ENCODE assay signal across 8 cellular contexts in genomic region chr16:67843343-67843765, GRCh38. TPM values are rescaled to one million over a fixed set of nuclear protein-coding genes. Genes with fewer than 3 reads are reported as not detected.
DNase-seq lines count a peak whose midpoint lies in the region; ATAC-seq, FAIRE-seq and TF ChIP-seq lines count a peak whose summit lies in the region.

No MANE protein-coding gene starts in this region.

- TF ChIP-seq POLR2A in adrenal gland (IDR thresholded peaks at IDR 0.05) = no peak
- no peak for TF ChIP-seq POLR2A in HepG2 (IDR thresholded peaks at IDR 0.05; ENCODE audit: insufficient read depth in 1 of 2, low read depth in 2 of 2, low read length in 2 of 2)

- H3K27ac ChIP-seq in adrenal gland (peak overlapping the region in 4 of 5 donors; percentile 94 to 100 (median 98)), HepG2 (ENCODE audit: extremely low read length, insufficient read depth, low read length) (peak overlapping the region; percentile 92)

- no peak for DNase-seq in activated naive CD4-positive, alpha-beta T cell treated with anti-CD3 and anti-CD28 coated beads, Interleukin-2, amount 10 ng/mL, durations not matched to agents 7 days and 5 days
- DNase-seq in activated naive CD4-positive, alpha-beta T cell treated with Interleukin-2 at 50 U/mL for 16 hours = no peak
- DNase-seq in adrenal gland (peak in 1 of 7 donors; percentile 41), HepG2 (ENCODE audit: low spot score) (no peak), type B pancreatic cell (ENCODE audit: extremely low spot score, unreplicated experiment) (no peak)
- DNase-seq in stimulated activated CD4-positive, alpha-beta T cell treated with anti-CD3 and anti-CD28 coated beads, Interleukin-4, amount 100 ng/mL, for 4 hours = no peak

- intact Hi-C loops in adrenal gland (cut with DNase I) = no loop called here
- intact Hi-C loops in HepG2 (cut with micrococcal nuclease; ENCODE audit: unreplicated experiment) = loop anchor here (1.0 kb wide), 1 partner anchor 22 kb away; no protein-coding TSS in a partner anchor

- CTCF ChIA-PET in activated naive CD4-positive, alpha-beta T cell treated with anti-CD3 and anti-CD28 coated beads, Interleukin-2, amount 10 ng/mL, durations not matched to agents 7 days and 5 days (lab: Charles Lee) = interaction anchor here (0.8 to 3.9 kb wide), 5 partner anchors 25 to 322 kb away, joined by 3 to 30 read pairs (median 5); partner anchors contain the start of gene EDC4
- CTCF ChIA-PET in HepG2 (lab: Yijun Ruan, JAX; ENCODE audit: low intra/inter-chr PET ratio, low total read pairs) = interaction anchor here (1.3 to 2.6 kb wide), 3 partner anchors 22 to 40 kb away, joined by 3 to 28 read pairs (median 4); no protein-coding TSS in a partner anchor

- ATAC-seq in HepG2 = no peak
- no peak for ATAC-seq in HG02759 (IDR thresholded peaks at IDR 0.05; ENCODE audit: unreplicated experiment)
- ATAC-seq in GM21737 (IDR thresholded peaks at IDR 0.05; ENCODE audit: unreplicated experiment) = no peak

- no peak for TF ChIP-seq RAD21 in HepG2 (CRISPR knock-in tag; IDR thresholded peaks at IDR 0.05)

- peak overlapping the region; percentile 95 for H3K4me3 Mint-ChIP-seq in activated naive CD4-positive, alpha-beta T cell treated with anti-CD3 and anti-CD28 coated beads, Interleukin-2, amount 10 ng/mL, durations not matched to agents 7 days and 5 days
- H3K4me3 Mint-ChIP-seq in type B pancreatic cell = peak overlapping the region; percentile 92

- H3K36me3 Mint-ChIP-seq in activated naive CD4-positive, alpha-beta T cell treated with anti-CD3 and anti-CD28 coated beads, Interleukin-2, amount 10 ng/mL, durations not matched to agents 7 days and 5 days = peaks cover 19% of the 10 kb centered on the region
- H3K36me3 Mint-ChIP-seq in type B pancreatic cell = no peaks in the 10 kb centered on the region

- POLR2A ChIA-PET in HepG2 (lab: Yijun Ruan, JAX) = interaction anchor here (1.0 to 2.6 kb wide), 4 partner anchors 10 to 92 kb away, joined by 6 to 15 read pairs (median 8); partner anchors contain the start of genes RANBP10 and TSNAXIP1

- WGBS in adrenal gland, 4 donors = 0 to 12% (median 9%) methylated on average over 6 to 11 of the region's 11 CpGs
- WGBS in HepG2 (ENCODE audit: low lambda C conversion rate) = 36% methylated on average over 4 of the region's 11 CpGs

- no peak overlapping the region for H2AFZ ChIP-seq in HepG2 (ENCODE audit: low read length)

- in situ Hi-C loops in HepG2 (cut with HindIII; ENCODE audit: extremely low pct_ligation_motif_present, low pct_unique_long_range_greater_than_20kb) = no loop called here

- peak overlapping the region; percentile 99 for H3K27ac Mint-ChIP-seq in activated naive CD4-positive, alpha-beta T cell treated with anti-CD3 and anti-CD28 coated beads, Interleukin-2, amount 10 ng/mL, durations not matched to agents 7 days and 5 days
- peak overlapping the region; percentile 93 for H3K27ac Mint-ChIP-seq in type B pancreatic cell

- no peaks in the 10 kb centered on the region for H3K9me3 ChIP-seq in adrenal gland (replicated peaks in 1 of 3)
- H3K9me3 ChIP-seq in HepG2 (ENCODE audit: low read length) = no peaks in the 10 kb centered on the region

- H3K4me1 Mint-ChIP-seq in activated naive CD4-positive, alpha-beta T cell treated with anti-CD3 and anti-CD28 coated beads, Interleukin-2, amount 10 ng/mL, durations not matched to agents 7 days and 5 days = peaks cover 51% of the 10 kb centered on the region
- H3K4me1 Mint-ChIP-seq in type B pancreatic cell (ENCODE audit: unreplicated experiment) = peaks cover 38% of the 10 kb centered on the region

- BruUV-seq in HepG2 (replicated peaks; lab: Mats Ljungman, UMichigan) = TSS peak; percentile 23

- H3K9me3 Mint-ChIP-seq in activated naive CD4-positive, alpha-beta T cell treated with anti-CD3 and anti-CD28 coated beads, Interleukin-2, amount 10 ng/mL, durations not matched to agents 7 days and 5 days = no peaks in the 10 kb centered on the region
- no peaks in the 10 kb centered on the region for H3K9me3 Mint-ChIP-seq in type B pancreatic cell

- peaks cover 47% of the 10 kb centered on the region for H3K79me2 ChIP-seq in HepG2 (ENCODE audit: insufficient read depth, low read length)

- H4K20me1 ChIP-seq in HepG2 (ENCODE audit: insufficient read depth, low read length) = peaks cover 29% of the 10 kb centered on the region

- TF ChIP-seq EP300 in HepG2 (IDR thresholded peaks at IDR 0.05; ENCODE audit: low read depth in 2 of 2, low read length in 2 of 2) (no peak), HepG2 (CRISPR knock-in tag; IDR thresholded peaks at IDR 0.05; ENCODE audit: borderline replicate concordance) (no peak)

- H3K4me2 ChIP-seq in HepG2 (ENCODE audit: low read depth, low read length) = peak overlapping the region; percentile 89

- H3K27me3 Mint-ChIP-seq in activated naive CD4-positive, alpha-beta T cell treated with anti-CD3 and anti-CD28 coated beads, Interleukin-2, amount 10 ng/mL, durations not matched to agents 7 days and 5 days = no peaks in the 10 kb centered on the region
- H3K27me3 Mint-ChIP-seq in type B pancreatic cell = no peaks in the 10 kb centered on the region

- H3K4me1 ChIP-seq in adrenal gland (replicated peaks in 1 of 2) = peaks cover 37 to 45% of the 10 kb centered on the region in 2 donors
- peaks cover 44% of the 10 kb centered on the region for H3K4me1 ChIP-seq in HepG2 (ENCODE audit: insufficient read depth, low read length)

- peak overlapping the region in 3 of 4 donors; percentile 19 to 94 (median 75) for H3K4me3 ChIP-seq in adrenal gland
- peak overlapping the region; percentile 80 to 97 (median 92) for H3K4me3 ChIP-seq in HepG2 (replicated peaks in 1 of 3; ENCODE audit: insufficient read depth in 1 of 3, low read depth in 2 of 3, low read length in 3 of 3)

- TF ChIP-seq CTCF in adrenal gland (IDR thresholded peaks at IDR 0.05) (peak in 1 of 6 experiments; percentile 0), HepG2 (CRISPR knock-in tag; IDR thresholded peaks at IDR 0.05) (no peak), type B pancreatic cell (conservative IDR thresholded peaks at IDR 0.05) (peak; percentile 2)

- FAIRE-seq in HepG2 (lab: Jason Lieb, UNC) = no peak

- H3K27me3 ChIP-seq in adrenal gland (no peaks in the 10 kb centered on the region), HepG2 (ENCODE audit: control insufficient read depth in 1 of 2, insufficient read depth in 2 of 2, low read length in 2 of 2) (no peaks in the 10 kb centered on the region; a peak in 1 of 5 replicates)

- H3K36me3 ChIP-seq in adrenal gland (replicated peaks in 1 of 2) (no peaks in the 10 kb centered on the region), HepG2 (replicated peaks in 1 of 2; ENCODE audit: control insufficient read depth in 1 of 2, insufficient read depth in 2 of 2, low read length in 2 of 2) (no peaks in the 10 kb centered on the region)

- peak overlapping the region; percentile 93 for H3K9ac ChIP-seq in HepG2 (ENCODE audit: insufficient read depth, low read depth, low read length)

RNA-seq across cellular contexts. Expression of gene THAP11, which starts 1.2 kb away (rescaled TPM):
- total RNA-seq in adrenal gland (10 to 100 TPM; 19.9 to 85.6 (median 44.7) TPM), HepG2 (2016; rRNA removed; fragmentation: Illumina TruSeq; extraction: Trizol) (53.4 and 53.8 TPM in 2 replicates), type B pancreatic cell (ENCODE audit: low replicate concordance) (25.5 and 35.1 TPM in 2 replicates)
- polyA plus RNA-seq in adrenal gland (1 to 10 TPM; 8.4 to 8.6 (median 8.5) TPM), HepG2 (2011; rRNA removed) (44.2 and 45.5 TPM in 2 replicates)
- 48.1 and 65.0 TPM in 2 replicates for total RNA-seq in HepG2 (2016; cell fraction: cytosol; rRNA removed; fragmentation: Illumina TruSeq; extraction: Trizol; ENCODE audit: low read depth)
- total RNA-seq in HepG2 (2016; cell fraction: insoluble cytoplasmic fraction; rRNA removed; fragmentation: Illumina TruSeq; extraction: Trizol) = 54.0 and 55.5 TPM in 2 replicates
- 91.2 and 112 TPM in 2 replicates for total RNA-seq in HepG2 (2016; cell fraction: membrane; rRNA removed; fragmentation: Illumina TruSeq; extraction: Trizol)
- 18.7 and 22.3 TPM in 2 replicates for total RNA-seq in HepG2 (2016; cell fraction: nucleus; rRNA removed; fragmentation: Illumina TruSeq; extraction: Trizol)
- polyA plus RNA-seq in HepG2 (2011; cell fraction: cytosol; rRNA removed) = 45.9 and 53.3 TPM in 2 replicates
- 22.1 and 23.2 TPM in 2 replicates for polyA plus RNA-seq in HepG2 (2011; cell fraction: nucleus; rRNA removed)
- polyA plus RNA-seq in HepG2 (2012) = 25.9 and 34.6 TPM in 2 replicates
- 42.2 and 59.3 TPM in 2 replicates for polyA plus RNA-seq in HepG2 (2016; cell fraction: cytosol; fragmentation: Illumina TruSeq; extraction: Trizol; ENCODE audit: low read depth)
- 50.1 and 54.2 TPM in 2 replicates for polyA plus RNA-seq in HepG2 (2016; cell fraction: insoluble cytoplasmic fraction; fragmentation: Illumina TruSeq; extraction: Trizol; ENCODE audit: low read depth)
- 66.6 and 83.2 TPM in 2 replicates for polyA plus RNA-seq in HepG2 (2016; cell fraction: membrane; fragmentation: Illumina TruSeq; extraction: Trizol; ENCODE audit: low read depth)
- polyA plus RNA-seq in HepG2 (2016; cell fraction: nucleus; fragmentation: Illumina TruSeq; extraction: Trizol; ENCODE audit: insufficient read depth, low read depth) = 28.8 and 33.3 TPM in 2 replicates
- 45.1 and 58.5 TPM in 2 replicates for polyA minus RNA-seq in HepG2 (2011; rRNA and poly(A)+ RNA removed; ENCODE audit: low replicate concordance)
- 26.7 and 28.4 TPM in 2 replicates for polyA minus RNA-seq in HepG2 (2011; cell fraction: cytosol; rRNA and poly(A)+ RNA removed)
- polyA minus RNA-seq in HepG2 (2011; cell fraction: nucleus; rRNA and poly(A)+ RNA removed) = 8.2 and 9.8 TPM in 2 replicates

RNA-seq across cellular contexts. Expression of gene NUTF2, which starts 3.4 kb away (rescaled TPM):
- 100 to 1,000 TPM in 2 of 8 donors, 10 to 100 TPM in 6; 30.0 to 201 (median 80.7) TPM for total RNA-seq in adrenal gland
- polyA plus RNA-seq in adrenal gland = 100 to 1,000 TPM; 131 to 170 (median 134) TPM
- 214 and 224 TPM in 2 replicates for total RNA-seq in HepG2 (2016; rRNA removed; fragmentation: Illumina TruSeq; extraction: Trizol)
- total RNA-seq in HepG2 (2016; cell fraction: cytosol; rRNA removed; fragmentation: Illumina TruSeq; extraction: Trizol; ENCODE audit: low read depth) = 79.7 and 100.0 TPM in 2 replicates
- 209 and 229 TPM in 2 replicates for total RNA-seq in HepG2 (2016; cell fraction: insoluble cytoplasmic fraction; rRNA removed; fragmentation: Illumina TruSeq; extraction: Trizol)
- 120 and 150 TPM in 2 replicates for total RNA-seq in HepG2 (2016; cell fraction: membrane; rRNA removed; fragmentation: Illumina TruSeq; extraction: Trizol)
- total RNA-seq in HepG2 (2016; cell fraction: nucleus; rRNA removed; fragmentation: Illumina TruSeq; extraction: Trizol) = 79.9 and 90.1 TPM in 2 replicates
- 168 and 198 TPM in 2 replicates for polyA plus RNA-seq in HepG2 (2011; rRNA removed)
- polyA plus RNA-seq in HepG2 (2011; cell fraction: cytosol; rRNA removed) = 212 and 299 TPM in 2 replicates
- 132 and 146 TPM in 2 replicates for polyA plus RNA-seq in HepG2 (2011; cell fraction: nucleus; rRNA removed)
- polyA plus RNA-seq in HepG2 (2012) = 140 and 216 TPM in 2 replicates
- 108 and 138 TPM in 2 replicates for polyA plus RNA-seq in HepG2 (2016; cell fraction: cytosol; fragmentation: Illumina TruSeq; extraction: Trizol; ENCODE audit: low read depth)
- 277 and 305 TPM in 2 replicates for polyA plus RNA-seq in HepG2 (2016; cell fraction: insoluble cytoplasmic fraction; fragmentation: Illumina TruSeq; extraction: Trizol; ENCODE audit: low read depth)
- 139 and 154 TPM in 2 replicates for polyA plus RNA-seq in HepG2 (2016; cell fraction: membrane; fragmentation: Illumina TruSeq; extraction: Trizol; ENCODE audit: low read depth)
- polyA plus RNA-seq in HepG2 (2016; cell fraction: nucleus; fragmentation: Illumina TruSeq; extraction: Trizol; ENCODE audit: insufficient read depth, low read depth) = 173 and 182 TPM in 2 replicates
- 366 and 394 TPM in 2 replicates for polyA minus RNA-seq in HepG2 (2011; rRNA and poly(A)+ RNA removed; ENCODE audit: low replicate concordance)
- 157 and 165 TPM in 2 replicates for polyA minus RNA-seq in HepG2 (2011; cell fraction: cytosol; rRNA and poly(A)+ RNA removed)
- polyA minus RNA-seq in HepG2 (2011; cell fraction: nucleus; rRNA and poly(A)+ RNA removed) = 60.0 and 81.7 TPM in 2 replicates
- total RNA-seq in type B pancreatic cell (ENCODE audit: low replicate concordance) = 144 and 149 TPM in 2 replicates

RNA-seq across cellular contexts. Expression of gene CENPT, which starts 4.1 kb away (rescaled TPM):
- total RNA-seq in adrenal gland (10 to 100 TPM; 18.1 to 58.6 (median 38.7) TPM), HepG2 (2016; rRNA removed; fragmentation: Illumina TruSeq; extraction: Trizol) (24.8 and 43.3 TPM in 2 replicates), type B pancreatic cell (ENCODE audit: low replicate concordance) (67.6 and 74.2 TPM in 2 replicates)
- polyA plus RNA-seq in adrenal gland (100 to 1,000 TPM in 2 of 3 donors, 10 to 100 TPM in 1; 15.8 to 250 (median 126) TPM), HepG2 (2011; rRNA removed) (40.9 and 51.3 TPM in 2 replicates)
- 11.2 and 11.7 TPM in 2 replicates for total RNA-seq in HepG2 (2016; cell fraction: cytosol; rRNA removed; fragmentation: Illumina TruSeq; extraction: Trizol; ENCODE audit: low read depth)
- 22.8 and 43.9 TPM in 2 replicates for total RNA-seq in HepG2 (2016; cell fraction: insoluble cytoplasmic fraction; rRNA removed; fragmentation: Illumina TruSeq; extraction: Trizol)
- 7.4 and 8.2 TPM in 2 replicates for total RNA-seq in HepG2 (2016; cell fraction: membrane; rRNA removed; fragmentation: Illumina TruSeq; extraction: Trizol)
- total RNA-seq in HepG2 (2016; cell fraction: nucleus; rRNA removed; fragmentation: Illumina TruSeq; extraction: Trizol) = 43.8 and 49.8 TPM in 2 replicates
- polyA plus RNA-seq in HepG2 (2011; cell fraction: cytosol; rRNA removed) = 17.4 and 28.9 TPM in 2 replicates
- polyA plus RNA-seq in HepG2 (2011; cell fraction: nucleus; rRNA removed) = 414 and 516 TPM in 2 replicates
- polyA plus RNA-seq in HepG2 (2012) = 22.1 and 28.1 TPM in 2 replicates
- polyA plus RNA-seq in HepG2 (2016; cell fraction: cytosol; fragmentation: Illumina TruSeq; extraction: Trizol; ENCODE audit: low read depth) = 3.3 and 4.0 TPM in 2 replicates
- 22.0 and 24.2 TPM in 2 replicates for polyA plus RNA-seq in HepG2 (2016; cell fraction: insoluble cytoplasmic fraction; fragmentation: Illumina TruSeq; extraction: Trizol; ENCODE audit: low read depth)
- polyA plus RNA-seq in HepG2 (2016; cell fraction: membrane; fragmentation: Illumina TruSeq; extraction: Trizol; ENCODE audit: low read depth) = 4.4 and 6.6 TPM in 2 replicates
- 153 and 170 TPM in 2 replicates for polyA plus RNA-seq in HepG2 (2016; cell fraction: nucleus; fragmentation: Illumina TruSeq; extraction: Trizol; ENCODE audit: insufficient read depth, low read depth)
- 38.6 and 47.8 TPM in 2 replicates for polyA minus RNA-seq in HepG2 (2011; rRNA and poly(A)+ RNA removed; ENCODE audit: low replicate concordance)
- polyA minus RNA-seq in HepG2 (2011; cell fraction: cytosol; rRNA and poly(A)+ RNA removed) = 8.8 and 11.4 TPM in 2 replicates
- 35.9 and 44.5 TPM in 2 replicates for polyA minus RNA-seq in HepG2 (2011; cell fraction: nucleus; rRNA and poly(A)+ RNA removed)

RNA-seq across cellular contexts. Expression of gene EDC4, which starts 29.5 kb away (rescaled TPM):
- total RNA-seq in adrenal gland = 10 to 100 TPM; 34.0 to 70.8 (median 54.1) TPM
- 100 to 1,000 TPM in 1 of 3 donors, 10 to 100 TPM in 2; 57.8 to 115 (median 73.3) TPM for polyA plus RNA-seq in adrenal gland
- total RNA-seq in HepG2 (2016; rRNA removed; fragmentation: Illumina TruSeq; extraction: Trizol) = 53.4 and 59.1 TPM in 2 replicates
- total RNA-seq in HepG2 (2016; cell fraction: cytosol; rRNA removed; fragmentation: Illumina TruSeq; extraction: Trizol; ENCODE audit: low read depth) = 3.4 and 6.4 TPM in 2 replicates
- 49.7 and 63.5 TPM in 2 replicates for total RNA-seq in HepG2 (2016; cell fraction: insoluble cytoplasmic fraction; rRNA removed; fragmentation: Illumina TruSeq; extraction: Trizol)
- total RNA-seq in HepG2 (2016; cell fraction: membrane; rRNA removed; fragmentation: Illumina TruSeq; extraction: Trizol) = 14.5 and 17.3 TPM in 2 replicates
- 56.7 and 57.8 TPM in 2 replicates for total RNA-seq in HepG2 (2016; cell fraction: nucleus; rRNA removed; fragmentation: Illumina TruSeq; extraction: Trizol)
- polyA plus RNA-seq in HepG2 (2011; rRNA removed) = 51.4 and 65.8 TPM in 2 replicates
- polyA plus RNA-seq in HepG2 (2011; cell fraction: cytosol; rRNA removed) = 31.1 and 42.0 TPM in 2 replicates
- 315 and 402 TPM in 2 replicates for polyA plus RNA-seq in HepG2 (2011; cell fraction: nucleus; rRNA removed)
- polyA plus RNA-seq in HepG2 (2012) = 35.8 and 45.8 TPM in 2 replicates
- 3.8 and 5.4 TPM in 2 replicates for polyA plus RNA-seq in HepG2 (2016; cell fraction: cytosol; fragmentation: Illumina TruSeq; extraction: Trizol; ENCODE audit: low read depth)
- 41.9 and 50.8 TPM in 2 replicates for polyA plus RNA-seq in HepG2 (2016; cell fraction: insoluble cytoplasmic fraction; fragmentation: Illumina TruSeq; extraction: Trizol; ENCODE audit: low read depth)
- 4.5 and 8.2 TPM in 2 replicates for polyA plus RNA-seq in HepG2 (2016; cell fraction: membrane; fragmentation: Illumina TruSeq; extraction: Trizol; ENCODE audit: low read depth)
- polyA plus RNA-seq in HepG2 (2016; cell fraction: nucleus; fragmentation: Illumina TruSeq; extraction: Trizol; ENCODE audit: insufficient read depth, low read depth) = 159 and 172 TPM in 2 replicates
- 150 and 170 TPM in 2 replicates for polyA minus RNA-seq in HepG2 (2011; rRNA and poly(A)+ RNA removed; ENCODE audit: low replicate concordance)
- 37.8 and 44.5 TPM in 2 replicates for polyA minus RNA-seq in HepG2 (2011; cell fraction: cytosol; rRNA and poly(A)+ RNA removed)
- polyA minus RNA-seq in HepG2 (2011; cell fraction: nucleus; rRNA and poly(A)+ RNA removed) = 61.0 and 65.3 TPM in 2 replicates
- total RNA-seq in type B pancreatic cell (ENCODE audit: low replicate concordance) = 77.5 and 81.1 TPM in 2 replicates

RNA-seq across cellular contexts. Expression of gene TSNAXIP1, which starts 36.7 kb away (rescaled TPM):
- total RNA-seq in adrenal gland = 1 to 10 TPM in 7 of 8 donors, under 1 TPM in 1; 0.72 to 3.6 (median 2.1) TPM
- polyA plus RNA-seq in adrenal gland = 10 to 100 TPM in 2 of 3 donors, 1 to 10 TPM in 1; 2.2 to 18.7 (median 15.7) TPM
- 0.10 and 0.86 TPM in 2 replicates for total RNA-seq in HepG2 (2016; rRNA removed; fragmentation: Illumina TruSeq; extraction: Trizol)
- total RNA-seq in HepG2 (2016; cell fraction: cytosol; rRNA removed; fragmentation: Illumina TruSeq; extraction: Trizol; ENCODE audit: low read depth) = 0.18 TPM in 1 of 2 replicates, not detected in the other
- 0.10 and 0.93 TPM in 2 replicates for total RNA-seq in HepG2 (2016; cell fraction: insoluble cytoplasmic fraction; rRNA removed; fragmentation: Illumina TruSeq; extraction: Trizol)
- 0.24 and 0.25 TPM in 2 replicates for total RNA-seq in HepG2 (2016; cell fraction: membrane; rRNA removed; fragmentation: Illumina TruSeq; extraction: Trizol)
- 0.84 and 1.0 TPM in 2 replicates for total RNA-seq in HepG2 (2016; cell fraction: nucleus; rRNA removed; fragmentation: Illumina TruSeq; extraction: Trizol)
- 0.37 and 0.61 TPM in 2 replicates for polyA plus RNA-seq in HepG2 (2011; rRNA removed)
- polyA plus RNA-seq in HepG2 (2011; cell fraction: cytosol; rRNA removed) = 0.09 and 0.17 TPM in 2 replicates
- polyA plus RNA-seq in HepG2 (2011; cell fraction: nucleus; rRNA removed) = 4.3 and 5.3 TPM in 2 replicates
- polyA plus RNA-seq in HepG2 (2012) = 0.23 and 0.63 TPM in 2 replicates
- polyA plus RNA-seq in HepG2 (2016; cell fraction: cytosol; fragmentation: Illumina TruSeq; extraction: Trizol; ENCODE audit: low read depth) = 0.10 TPM in 1 of 2 replicates, not detected in the other
- 0.16 and 0.74 TPM in 2 replicates for polyA plus RNA-seq in HepG2 (2016; cell fraction: insoluble cytoplasmic fraction; fragmentation: Illumina TruSeq; extraction: Trizol; ENCODE audit: low read depth)
- polyA plus RNA-seq in HepG2 (2016; cell fraction: membrane; fragmentation: Illumina TruSeq; extraction: Trizol; ENCODE audit: low read depth) = 0.08 TPM in 1 of 2 replicates, not detected in the other
- 3.4 and 4.5 TPM in 2 replicates for polyA plus RNA-seq in HepG2 (2016; cell fraction: nucleus; fragmentation: Illumina TruSeq; extraction: Trizol; ENCODE audit: insufficient read depth, low read depth)
- 0.06 and 0.37 TPM in 2 replicates for polyA minus RNA-seq in HepG2 (2011; rRNA and poly(A)+ RNA removed; ENCODE audit: low replicate concordance)
- polyA minus RNA-seq in HepG2 (2011; cell fraction: cytosol; rRNA and poly(A)+ RNA removed) = not detected in 2 replicates
- 0.39 and 2.0 TPM in 2 replicates for polyA minus RNA-seq in HepG2 (2011; cell fraction: nucleus; rRNA and poly(A)+ RNA removed)
- total RNA-seq in type B pancreatic cell (ENCODE audit: low replicate concordance) = 3.9 and 7.2 TPM in 2 replicates
